Comparison of ENCODE assay signal across 18 cellular contexts in the genomic region with DNA sequence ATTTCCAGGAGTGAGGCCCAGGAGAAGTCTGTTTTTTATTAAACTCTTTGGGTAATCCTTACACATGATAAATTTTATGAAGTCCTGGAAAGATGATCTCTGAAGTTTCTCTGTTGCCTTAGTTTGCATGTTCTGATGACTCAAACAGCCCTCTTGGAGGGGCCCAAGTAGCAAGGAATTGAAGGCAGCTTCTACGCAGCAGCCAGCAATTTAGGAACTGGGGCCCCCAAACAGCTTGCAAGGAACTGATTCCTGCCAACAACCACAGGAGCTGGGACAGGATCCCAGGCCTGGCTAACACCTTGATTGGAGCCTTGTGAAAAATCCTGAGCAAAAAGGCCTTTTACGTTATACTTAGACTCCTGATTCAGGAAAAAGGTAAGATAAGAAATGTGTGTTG. TPM values are rescaled to one million over a fixed set of nuclear protein-coding genes. Genes with fewer than 3 reads are reported as not detected.
DNase-seq lines count a peak whose midpoint lies in the region; ATAC-seq, FAIRE-seq and TF ChIP-seq lines count a peak whose summit lies in the region.
"Had no signal": no experiment of that assay in that cellular context is flagged by ENCODE, and none has a peak within 500 bp of the region (broad histone marks: within the 10 kb centered on the region; RNA-seq: fewer than 3 reads in every experiment).

No MANE protein-coding gene starts in this region.

- no TSS peak for BruUV-seq in HepG2 (replicated peaks; lab: Mats Ljungman, UMichigan)

- POLR2A ChIA-PET in HepG2 (lab: Yijun Ruan, JAX), result no interaction called here

- DNase-seq in GM23338 (ENCODE audit: low spot score), result peak; percentile 24
- DNase-seq in astrocyte (ENCODE audit: low read depth), result peak; percentile 75
- peak; percentile 70 for DNase-seq in fibroblast of mammary gland (ENCODE audit: low read depth)
- DNase-seq in NCI-H526 treated with DMSO at 0.1 percent for 48 hours (lab: John Stamatoyannopoulos, UW), result no peak
- DNase-seq in HepG2 (ENCODE audit: low spot score), result no peak
- DNase-seq: AML-193; Calu3; CD4-positive, CD25-positive, alpha-beta regulatory T cell; DND-41; GF-D8; NCI-H1417 treated with DMSO at 0.1 percent for 48 hours; NCI-H2081 treated with DMSO at 0.1 percent for 48 hours; NCI-H345; PC-9 had no signal

- H3K4me3 Mint-ChIP-seq in GM23338, result no peak overlapping the region
- no peak overlapping the region for H3K4me3 Mint-ChIP-seq in astrocyte (ENCODE audit: unreplicated experiment)
- no peak overlapping the region for H3K4me3 Mint-ChIP-seq in nephron
- H3K4me3 Mint-ChIP-seq: CD4-positive, CD25-positive, alpha-beta regulatory T cell had no signal

- no peaks in the 10 kb centered on the region for H3K4me1 Mint-ChIP-seq in GM23338
- no peaks in the 10 kb centered on the region for H3K4me1 Mint-ChIP-seq in astrocyte (ENCODE audit: low read depth, unreplicated experiment)
- peaks cover 15% of the 10 kb centered on the region for H3K4me1 Mint-ChIP-seq in nephron
- H3K4me1 Mint-ChIP-seq: CD4-positive, CD25-positive, alpha-beta regulatory T cell had no signal

- H3K4me3 ChIP-seq in GM23338 (no peak overlapping the region), astrocyte (ENCODE audit: insufficient read depth, low read depth, low read length) (no peak overlapping the region), fibroblast of mammary gland (ENCODE audit: control insufficient read depth, low read depth, low read length) (no peak overlapping the region), HepG2 (replicated peaks in 1 of 3; ENCODE audit: insufficient read depth in 1 of 3, low read depth in 2 of 3, low read length in 3 of 3) (no peak overlapping the region)
- H3K4me3 ChIP-seq: PC-9 had no signal

- H4K20me1 ChIP-seq in GM23338 (replicated peaks; ENCODE audit: insufficient read depth) (no peaks in the 10 kb centered on the region), astrocyte (ENCODE audit: insufficient read depth, low read length) (no peaks in the 10 kb centered on the region), HepG2 (ENCODE audit: insufficient read depth, low read length) (no peaks in the 10 kb centered on the region)

- H3K79me2 ChIP-seq in GM23338 (replicated peaks; ENCODE audit: insufficient read depth) (no peaks in the 10 kb centered on the region), astrocyte (ENCODE audit: insufficient read depth, low read length) (no peaks in the 10 kb centered on the region), HepG2 (ENCODE audit: insufficient read depth, low read length) (no peaks in the 10 kb centered on the region)

- in situ Hi-C loops in HepG2 (cut with HindIII; ENCODE audit: extremely low pct_ligation_motif_present, low pct_unique_long_range_greater_than_20kb), result no loop called here

- WGBS in HepG2 (ENCODE audit: low lambda C conversion rate), result 20% methylated on average over 2 of the region's 2 CpGs

- TF ChIP-seq EP300 in HepG2 (IDR thresholded peaks at IDR 0.05; ENCODE audit: low read depth in 2 of 2, low read length in 2 of 2), result no peak
- no peak for TF ChIP-seq EP300 in HepG2 (CRISPR knock-in tag; IDR thresholded peaks at IDR 0.05; ENCODE audit: borderline replicate concordance)

- H3K4me1 ChIP-seq in GM23338 (ENCODE audit: insufficient read depth) (no peaks in the 10 kb centered on the region; the same call in 1 of the 2 replicates), astrocyte (ENCODE audit: insufficient read depth, low read length) (no peaks in the 10 kb centered on the region), HepG2 (ENCODE audit: insufficient read depth, low read length) (no peaks in the 10 kb centered on the region)

- ATAC-seq in GM23338 (peak; percentile 54), HepG2 (no peak), GM18873 (IDR thresholded peaks at IDR 0.05; ENCODE audit: low FRiP score, unreplicated experiment) (no peak), GM21529 (IDR thresholded peaks at IDR 0.05; ENCODE audit: unreplicated experiment) (no peak)

- H3K27me3 ChIP-seq in GM23338 (ENCODE audit: insufficient read depth), result no peaks in the 10 kb centered on the region
- H3K27me3 ChIP-seq in astrocyte (ENCODE audit: insufficient read depth, low read length), result no peaks in the 10 kb centered on the region
- H3K27me3 ChIP-seq in HepG2 (ENCODE audit: control insufficient read depth in 1 of 2, insufficient read depth in 2 of 2, low read length in 2 of 2), result peaks cover 0 to 2% of the 10 kb centered on the region in 2 experiments; a peak in 2 of 5 replicates

- H3K4me2 ChIP-seq in GM23338, result no peak overlapping the region
- H3K4me2 ChIP-seq in astrocyte (ENCODE audit: low read length), result no peak overlapping the region
- H3K4me2 ChIP-seq in HepG2 (ENCODE audit: low read depth, low read length), result no peak overlapping the region
- H3K4me2 ChIP-seq: PC-9 had no signal

- H3K9me3 ChIP-seq in astrocyte (ENCODE audit: insufficient read depth, low read depth, low read length), result no peaks in the 10 kb centered on the region
- no peaks in the 10 kb centered on the region for H3K9me3 ChIP-seq in HepG2 (ENCODE audit: low read length)

- H3K9me3 Mint-ChIP-seq in GM23338 (peaks cover 6% of the 10 kb centered on the region; the same call in 1 of the 3 replicates), astrocyte (ENCODE audit: unreplicated experiment) (peaks cover 4% of the 10 kb centered on the region), nephron (no peaks in the 10 kb centered on the region)

- TF ChIP-seq CTCF in GM23338 (conservative IDR thresholded peaks at IDR 0.05; ENCODE audit: low read depth in 2 of 2), result no peak
- TF ChIP-seq CTCF in astrocyte (IDR thresholded peaks at IDR 0.05; ENCODE audit: insufficient read depth, low read depth, low read length), result no peak
- TF ChIP-seq CTCF in fibroblast of mammary gland (conservative IDR thresholded peaks at IDR 0.05; ENCODE audit: control insufficient read depth, insufficient read depth, low read depth, low read length), result no peak
- TF ChIP-seq CTCF in nephron (IDR thresholded peaks at IDR 0.05; ENCODE audit: unreplicated experiment in 3 of 3), result no peak
- TF ChIP-seq CTCF in HepG2 (CRISPR knock-in tag; IDR thresholded peaks at IDR 0.05), result no peak

- H3K9ac ChIP-seq in astrocyte (ENCODE audit: low read length) (no peak overlapping the region), HepG2 (ENCODE audit: insufficient read depth, low read depth, low read length) (no peak overlapping the region)

- no peak overlapping the region for H3K27ac Mint-ChIP-seq in GM23338
- H3K27ac Mint-ChIP-seq in astrocyte (ENCODE audit: unreplicated experiment), result no peak overlapping the region
- peak overlapping the region in 2 of 3 experiments; percentile 60 to 67 for H3K27ac Mint-ChIP-seq in nephron
- H3K27ac Mint-ChIP-seq: CD4-positive, CD25-positive, alpha-beta regulatory T cell had no signal

- CTCF ChIA-PET in HepG2 (lab: Yijun Ruan, JAX; ENCODE audit: low intra/inter-chr PET ratio, low total read pairs), result no interaction called here

- no peak for TF ChIP-seq POLR2A in HepG2 (IDR thresholded peaks at IDR 0.05; ENCODE audit: insufficient read depth in 1 of 2, low read depth in 2 of 2, low read length in 2 of 2)

- intact Hi-C loops in HepG2 (cut with micrococcal nuclease; ENCODE audit: unreplicated experiment), result no loop called here

- FAIRE-seq in astrocyte (lab: Jason Lieb, UNC), result no peak
- no peak for FAIRE-seq in HepG2 (lab: Jason Lieb, UNC)
- FAIRE-seq: H54 had no signal

- peaks cover 3% of the 10 kb centered on the region; the same call in 1 of the 2 replicates for H3K9me2 ChIP-seq in GM23338 (ENCODE audit: insufficient read depth)

- no peaks in the 10 kb centered on the region for H3F3A ChIP-seq in GM23338 (replicated peaks; ENCODE audit: low read depth)

- H3K36me3 Mint-ChIP-seq in GM23338 (ENCODE audit: low read depth) (no peaks in the 10 kb centered on the region), astrocyte (ENCODE audit: low read depth, unreplicated experiment) (no peaks in the 10 kb centered on the region), nephron (ENCODE audit: low read depth) (no peaks in the 10 kb centered on the region)
- H3K36me3 Mint-ChIP-seq: CD4-positive, CD25-positive, alpha-beta regulatory T cell had no signal

- H3K36me3 ChIP-seq in GM23338 (ENCODE audit: insufficient read depth), result no peaks in the 10 kb centered on the region
- H3K36me3 ChIP-seq in astrocyte (ENCODE audit: insufficient read depth, low read length), result no peaks in the 10 kb centered on the region
- H3K36me3 ChIP-seq in HepG2 (replicated peaks in 1 of 2; ENCODE audit: control insufficient read depth in 1 of 2, insufficient read depth in 2 of 2, low read length in 2 of 2), result no peaks in the 10 kb centered on the region

- TF ChIP-seq RAD21 in HepG2 (CRISPR knock-in tag; IDR thresholded peaks at IDR 0.05), result no peak

- H3K27ac ChIP-seq in GM23338 (ENCODE audit: low read depth) (no peak overlapping the region), astrocyte (ENCODE audit: low read depth, low read length) (no peak overlapping the region), HepG2 (ENCODE audit: extremely low read length, insufficient read depth, low read length) (no peak overlapping the region)
- H3K27ac ChIP-seq: PC-9 had no signal

- H2AFZ ChIP-seq in GM23338 (0 out of 2 replicates have a peak overlapping the region, but pooled peaks have one; percentile 12), astrocyte (ENCODE audit: low read depth, low read length) (no peak overlapping the region), HepG2 (ENCODE audit: low read length) (no peak overlapping the region)
- H2AFZ ChIP-seq: PC-9 had no signal

- H3K27me3 Mint-ChIP-seq in GM23338 (ENCODE audit: insufficient read depth, low read depth, poor library complexity) (no peaks in the 10 kb centered on the region), astrocyte (ENCODE audit: low read depth, unreplicated experiment) (no peaks in the 10 kb centered on the region), nephron (ENCODE audit: low read depth) (no peaks in the 10 kb centered on the region)

RNA-seq across cellular contexts. Expression of gene ACP3, which starts 5.3 kb away (rescaled TPM):
- 3.5 and 5.4 TPM in 2 replicates for total RNA-seq in GM23338 (2014; rRNA removed; shearing (Covaris generic))
- polyA plus RNA-seq in GM23338 (2016; fragmentation: Nextera tagmentation; extraction: Ambion mirVana) (0.68 and 1.1 TPM in 2 replicates), HepG2 (2011; rRNA removed) (not detected in 2 replicates)
- total RNA-seq in astrocyte (not detected in 2 replicates), HepG2 (2016; rRNA removed; fragmentation: Illumina TruSeq; extraction: Trizol) (not detected in 2 replicates)
- not detected in 2 replicates for total RNA-seq in HepG2 (2016; cell fraction: cytosol; rRNA removed; fragmentation: Illumina TruSeq; extraction: Trizol; ENCODE audit: low read depth)
- not detected in 2 replicates for total RNA-seq in HepG2 (2016; cell fraction: insoluble cytoplasmic fraction; rRNA removed; fragmentation: Illumina TruSeq; extraction: Trizol)
- not detected in 2 replicates for total RNA-seq in HepG2 (2016; cell fraction: membrane; rRNA removed; fragmentation: Illumina TruSeq; extraction: Trizol)
- total RNA-seq in HepG2 (2016; cell fraction: nucleus; rRNA removed; fragmentation: Illumina TruSeq; extraction: Trizol), result not detected in 2 replicates
- polyA plus RNA-seq in HepG2 (2011; cell fraction: cytosol; rRNA removed), result not detected in 2 replicates
- polyA plus RNA-seq in HepG2 (2011; cell fraction: nucleus; rRNA removed), result not detected in 2 replicates
- polyA plus RNA-seq in HepG2 (2012), result not detected in 2 replicates
- not detected in 2 replicates for polyA plus RNA-seq in HepG2 (2016; cell fraction: cytosol; fragmentation: Illumina TruSeq; extraction: Trizol; ENCODE audit: low read depth)
- not detected in 2 replicates for polyA plus RNA-seq in HepG2 (2016; cell fraction: insoluble cytoplasmic fraction; fragmentation: Illumina TruSeq; extraction: Trizol; ENCODE audit: low read depth)
- not detected in 2 replicates for polyA plus RNA-seq in HepG2 (2016; cell fraction: membrane; fragmentation: Illumina TruSeq; extraction: Trizol; ENCODE audit: low read depth)
- not detected in 2 replicates for polyA plus RNA-seq in HepG2 (2016; cell fraction: nucleus; fragmentation: Illumina TruSeq; extraction: Trizol; ENCODE audit: insufficient read depth, low read depth)
- polyA minus RNA-seq in HepG2 (2011; rRNA and poly(A)+ RNA removed; ENCODE audit: low replicate concordance), result 9.4 TPM in 1 of 2 replicates, not detected in the other
- polyA minus RNA-seq in HepG2 (2011; cell fraction: cytosol; rRNA and poly(A)+ RNA removed), result not detected in 2 replicates
- not detected in 2 replicates for polyA minus RNA-seq in HepG2 (2011; cell fraction: nucleus; rRNA and poly(A)+ RNA removed)
- total RNA-seq: CD4-positive, CD25-positive, alpha-beta regulatory T cell had no signal
- polyA plus RNA-seq: CD4-positive, CD25-positive, alpha-beta regulatory T cell had no signal

Comparison
In these comparisons a context has a peak if more than half of its experiments do, and no peak if none do; other contexts are left out.
1. DNase-seq: peak in GM23338 (single experiment), astrocyte (single experiment) and fibroblast of mammary gland (single experiment); none in NCI-H526 treated with DMSO at 0.1 percent for 48 hours (single experiment) and HepG2 (single experiment).
2. H3K27ac Mint-ChIP-seq: peak in nephron (2 of 3); none in GM23338 (single experiment) and astrocyte (single experiment).